28 cellular contexts compared by ENCODE assay signal in the genomic region with DNA sequence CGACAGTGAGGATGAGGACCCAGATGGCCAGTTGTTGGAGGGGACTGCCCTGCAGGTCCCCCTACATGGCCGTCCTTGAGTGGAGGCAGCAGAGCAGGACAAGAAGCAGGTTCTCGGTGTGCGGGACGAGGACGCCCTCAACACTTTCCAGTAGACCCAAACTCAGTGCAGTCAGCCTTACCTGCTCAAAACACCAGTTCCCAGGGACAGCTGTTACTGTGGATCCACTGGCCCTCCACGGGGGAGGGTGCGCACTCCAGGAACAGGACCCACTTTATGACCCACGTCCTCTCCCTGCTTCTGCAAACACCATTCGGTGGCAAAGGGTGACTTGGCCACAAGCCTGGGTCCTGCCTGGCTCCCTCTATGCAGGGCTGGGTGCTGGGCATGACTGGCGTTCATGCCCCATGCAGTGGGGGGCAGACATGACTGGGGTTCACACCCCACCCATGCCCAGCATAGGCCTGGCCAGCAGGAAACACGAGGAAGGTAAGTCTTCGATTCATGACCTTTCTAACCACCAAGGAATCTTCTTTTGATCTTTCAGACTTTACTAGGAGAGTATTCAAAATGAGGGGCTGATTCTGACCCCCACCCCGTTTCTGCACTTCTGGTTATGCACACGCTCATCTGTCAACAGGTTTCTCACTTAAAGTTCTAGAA.
DNase-seq lines count a peak whose midpoint lies in the region; ATAC-seq and TF ChIP-seq lines count a peak whose summit lies in the region.
"Had no signal": no experiment of that assay in that cellular context is flagged by ENCODE, and none has a peak within 500 bp of the region (broad histone marks: within the 10 kb centered on the region; RNA-seq: fewer than 3 reads in every experiment).

No MANE protein-coding gene starts in this region.

- DNase-seq in DND-41, result no peak
- peak in 2 of 3 donors; percentile 1 to 2 for DNase-seq in T-helper 17 cell
- peak; percentile 39 to 68 for DNase-seq in left colon
- DNase-seq in psoas muscle, result peak in 1 of 2 donors; percentile 42
- DNase-seq in HUDEP-2 (lab: John Stamatoyannopoulos, UW; ENCODE audit: unreplicated experiment in 76 of 76), result no peak
- DNase-seq: activated CD4-positive, alpha-beta T cell treated with anti-CD3 and anti-CD28 coated beads, Interleukin-2, amount 10 ng/mL, durations not matched to agents 24 days and 14 days; C1 segment of cervical spinal cord; cerebellar nuclear complex; DMS79 treated with DMSO at 0.1 percent for 48 hours; Kasumi-1; MV-4-11; NCI-H1694 treated with DMSO at 0.1 percent for 48 hours; NCI-H2171 treated with DMSO at 0.1 percent for 48 hours; NCI-H524; NK-92 treated with Interleukin-12 subunit alpha and Interleukin-12 subunit beta, amount 100 ng/mL, for 24 hours; retina; T-helper 1 cell; trophoblast cell had no signal

- H3K9ac ChIP-seq in DND-41 (ENCODE audit: low read depth, low read length), result no peak overlapping the region

- H3K36me3 ChIP-seq in DND-41 (ENCODE audit: insufficient read depth, low read length) (peaks cover 95% of the 10 kb centered on the region), psoas muscle (ENCODE audit: insufficient read depth in 1 of 2, low read depth in 1 of 2) (peaks cover 0 to 80% of the 10 kb centered on the region in 2 donors)

- peaks cover 17% of the 10 kb centered on the region for H3K4me1 Mint-ChIP-seq in T-helper 17 cell
- no peaks in the 10 kb centered on the region for H3K4me1 Mint-ChIP-seq in stimulated activated memory B cell treated with anti-CD40 and anti-IgM and Interleukin-4, amounts not matched to agents 10 μg/mL and 1 μg/mL and 100 μg/mL, for 72 hours

- ATAC-seq in DND-41 (ENCODE audit: insufficient read depth, low read depth) (0 out of 3 replicates have a peak, but pooled peaks have one; percentile 10), T-helper 17 cell (no peak), left colon (peak; percentile 94), psoas muscle (peak; percentile 15 to 30 (median 22)), GM18505 (IDR thresholded peaks at IDR 0.05; ENCODE audit: unreplicated experiment) (no peak), GM18858 (IDR thresholded peaks at IDR 0.05; ENCODE audit: unreplicated experiment) (no peak)
- ATAC-seq in stimulated activated memory B cell treated with anti-CD40 and anti-IgM and Interleukin-4, amounts not matched to agents 10 μg/mL and 1 μg/mL and 100 μg/mL, for 72 hours, result no peak
- ATAC-seq: GM12878; stimulated activated naive CD8-positive, alpha-beta T cell treated with anti-CD3 and anti-CD28 coated beads, Interleukin-15, amount 100 ng/mL, for 72 hours had no signal

- H3K4me3 ChIP-seq in DND-41 (ENCODE audit: low read depth in 1 of 2, low read length in 2 of 2), result no peak overlapping the region
- H3K4me3 ChIP-seq in psoas muscle, result no peak overlapping the region
- H3K4me3 ChIP-seq: GM12878, hepatocyte, lung, SJSA1 had no signal

- H3K36me3 Mint-ChIP-seq in T-helper 17 cell (ENCODE audit: low read depth), result peaks cover 2% of the 10 kb centered on the region
- peaks cover 60% of the 10 kb centered on the region for H3K36me3 Mint-ChIP-seq in stimulated activated memory B cell treated with anti-CD40 and anti-IgM and Interleukin-4, amounts not matched to agents 10 μg/mL and 1 μg/mL and 100 μg/mL, for 72 hours

- H3K27ac Mint-ChIP-seq in T-helper 17 cell, result peak overlapping the region; percentile 11
- no peak overlapping the region for H3K27ac Mint-ChIP-seq in stimulated activated memory B cell treated with anti-CD40 and anti-IgM and Interleukin-4, amounts not matched to agents 10 μg/mL and 1 μg/mL and 100 μg/mL, for 72 hours
- H3K27ac Mint-ChIP-seq: activated CD4-positive, alpha-beta T cell treated with anti-CD3 and anti-CD28 coated beads, Interleukin-2, amount 10 ng/mL, durations not matched to agents 24 days and 14 days; activated naive CD8-positive, alpha-beta T cell; activated T-helper 1 cell treated with anti-CD3 and anti-CD28 coated beads, Interleukin-12 subunit alpha, Interleukin-12 subunit beta, Interleukin-2, Interleukin-4 antibody, amounts not matched to agents 30 ng/mL and 10 ng/mL and 1 ng/mL, durations not matched to agents 14 hours and 24 hours and 36 hours; stimulated activated naive CD8-positive, alpha-beta T cell treated with anti-CD3 and anti-CD28 coated beads, Interleukin-15, amount 100 ng/mL, for 72 hours had no signal

- intact Hi-C loops in left colon (cut with DNase I, micrococcal nuclease), result no loop called here
- intact Hi-C loops in psoas muscle (cut with DNase I), result no loop called here

- no peak overlapping the region; the same call in 1 of the 2 replicates for H3K27ac ChIP-seq in DND-41 (ENCODE audit: low read length)
- no peak overlapping the region for H3K27ac ChIP-seq in psoas muscle
- H3K27ac ChIP-seq: hepatocyte, SJSA1 had no signal

- H3K27me3 Mint-ChIP-seq in T-helper 17 cell, result no peaks in the 10 kb centered on the region
- H3K27me3 Mint-ChIP-seq in stimulated activated memory B cell treated with anti-CD40 and anti-IgM and Interleukin-4, amounts not matched to agents 10 μg/mL and 1 μg/mL and 100 μg/mL, for 72 hours, result no peaks in the 10 kb centered on the region
- H3K27me3 Mint-ChIP-seq: activated CD4-positive, alpha-beta T cell treated with anti-CD3 and anti-CD28 coated beads, Interleukin-2, amount 10 ng/mL, durations not matched to agents 24 days and 14 days; activated naive CD8-positive, alpha-beta T cell; stimulated activated naive CD8-positive, alpha-beta T cell treated with anti-CD3 and anti-CD28 coated beads, Interleukin-15, amount 100 ng/mL, for 72 hours had no signal

- no peak for TF ChIP-seq CTCF in DND-41 (IDR thresholded peaks at IDR 0.05; ENCODE audit: borderline replicate concordance, extremely low read depth, low read length, poor library complexity, severe bottlenecking)
- TF ChIP-seq CTCF in psoas muscle (IDR thresholded peaks at IDR 0.05), result no peak

- peaks cover 97% of the 10 kb centered on the region for H3K79me2 ChIP-seq in DND-41 (ENCODE audit: insufficient read depth, low read length)
- H3K79me2 ChIP-seq: hepatocyte had no signal

- peaks cover 11% of the 10 kb centered on the region for H3K9me3 Mint-ChIP-seq in stimulated activated memory B cell treated with anti-CD40 and anti-IgM and Interleukin-4, amounts not matched to agents 10 μg/mL and 1 μg/mL and 100 μg/mL, for 72 hours

- no peak for TF ChIP-seq POLR2A in GM18505 (IDR thresholded peaks at IDR 0.05; ENCODE audit: borderline replicate concordance, extremely low read depth, insufficient read depth, insufficient read length)

- no peak overlapping the region for H3K4me3 Mint-ChIP-seq in T-helper 17 cell
- H3K4me3 Mint-ChIP-seq in stimulated activated memory B cell treated with anti-CD40 and anti-IgM and Interleukin-4, amounts not matched to agents 10 μg/mL and 1 μg/mL and 100 μg/mL, for 72 hours, result no peak overlapping the region
- H3K4me3 Mint-ChIP-seq: activated CD4-positive, alpha-beta T cell treated with anti-CD3 and anti-CD28 coated beads, Interleukin-2, amount 10 ng/mL, durations not matched to agents 24 days and 14 days; activated naive CD8-positive, alpha-beta T cell; activated T-helper 1 cell treated with anti-CD3 and anti-CD28 coated beads, Interleukin-12 subunit alpha, Interleukin-12 subunit beta, Interleukin-2, Interleukin-4 antibody, amounts not matched to agents 30 ng/mL and 10 ng/mL and 1 ng/mL, durations not matched to agents 14 hours and 24 hours and 36 hours; stimulated activated naive CD8-positive, alpha-beta T cell treated with anti-CD3 and anti-CD28 coated beads, Interleukin-15, amount 100 ng/mL, for 72 hours had no signal

- H3K9me3 ChIP-seq in DND-41 (ENCODE audit: insufficient read depth, low read length, severe bottlenecking), result no peaks in the 10 kb centered on the region
- peaks cover 4% of the 10 kb centered on the region for H3K9me3 ChIP-seq in T-helper 17 cell (ENCODE audit: control insufficient read depth, low read length, poor library complexity, severe bottlenecking)
- H3K9me3 ChIP-seq in psoas muscle, result peaks cover 6% of the 10 kb centered on the region
- H3K9me3 ChIP-seq: SJSA1 had no signal

- no peak overlapping the region for H2AFZ ChIP-seq in DND-41 (ENCODE audit: low read depth, low read length)
- H2AFZ ChIP-seq: hepatocyte had no signal

- H3K27me3 ChIP-seq in DND-41 (ENCODE audit: insufficient read depth, low read length, poor library complexity) (no peaks in the 10 kb centered on the region), psoas muscle (ENCODE audit: insufficient read depth in 3 of 3, low read length in 2 of 3) (no peaks in the 10 kb centered on the region)
- H3K27me3 ChIP-seq: hepatocyte, SJSA1 had no signal

- H3K4me1 ChIP-seq in DND-41 (ENCODE audit: insufficient read depth, low read length) (no peaks in the 10 kb centered on the region), psoas muscle (peaks cover 3% of the 10 kb centered on the region)
- H3K4me1 ChIP-seq: SJSA1 had no signal

- H4K20me1 ChIP-seq in DND-41 (ENCODE audit: insufficient read depth, low read length), result peaks cover 60% of the 10 kb centered on the region

- H3K4me2 ChIP-seq in DND-41 (ENCODE audit: insufficient read depth, low read length), result no peak overlapping the region
- H3K4me2 ChIP-seq: hepatocyte had no signal

- WGBS in psoas muscle, 3 donors, result 86 to 88% (median 86%) methylated on average over 15 of the region's 15 CpGs

Comparison
In these comparisons a context has a peak if more than half of its experiments do, and no peak if none do; other contexts are left out.
1. ATAC-seq: peak in DND-41 (single experiment), left colon (single experiment) and psoas muscle (4 of 4); none in T-helper 17 cell (single experiment), stimulated activated memory B cell treated with anti-CD40 and anti-IgM and Interleukin-4, amounts not matched to agents 10 μg/mL and 1 μg/mL and 100 μg/mL, for 72 hours (single experiment), GM18505 (single experiment) and GM18858 (single experiment).
2. DNase-seq: peak in T-helper 17 cell (2 of 3) and left colon (2 of 2); none in DND-41 (single experiment) and HUDEP-2 (0 of 76).